ENCODE assay signal across 22 cellular contexts in genomic region chr15:76078285-76078863, GRCh38. TPM values are rescaled to one million over a fixed set of nuclear protein-coding genes. Genes with fewer than 3 reads are reported as not detected.
"Had no signal": no experiment of that assay in that cellular context is flagged by ENCODE, and none has a peak within 500 bp of the region (broad histone marks: within the 10 kb centered on the region; RNA-seq: fewer than 3 reads in every experiment).

No MANE protein-coding gene starts in this region.

- H3K4me3 Mint-ChIP-seq: activated naive CD4-positive, alpha-beta T cell treated with anti-CD3 and anti-CD28 coated beads, Interleukin-2, amount 50 U/mL, for 24 hours; activated T-cell treated with anti-CD3 and anti-CD28 coated beads, Interleukin-2, amount 50 U/mL, for 24 hours; naive thymus-derived CD8-positive, alpha-beta T cell; stimulated activated naive B cell treated with anti-CD40 and anti-IgM and Interleukin-4, amounts not matched to agents 10 μg/mL and 1 μg/mL and 100 μg/mL, for 72 hours; T-helper 2 cell treated with Interferon-gamma antibody and Interleukin-4, amounts not matched to agents 5 μg/mL and 100 μg/mL, for 36 hours had no signal

- H3K9me3 Mint-ChIP-seq: activated naive CD4-positive, alpha-beta T cell treated with anti-CD3 and anti-CD28 coated beads, Interleukin-2, amount 50 U/mL, for 24 hours; activated T-cell treated with anti-CD3 and anti-CD28 coated beads, Interleukin-2, amount 50 U/mL, for 24 hours; naive thymus-derived CD8-positive, alpha-beta T cell; stimulated activated naive B cell treated with anti-CD40 and anti-IgM and Interleukin-4, amounts not matched to agents 10 μg/mL and 1 μg/mL and 100 μg/mL, for 72 hours; T-helper 2 cell treated with Interferon-gamma antibody and Interleukin-4, amounts not matched to agents 5 μg/mL and 100 μg/mL, for 36 hours had no signal

- H3K4me1 Mint-ChIP-seq: activated naive CD4-positive, alpha-beta T cell treated with anti-CD3 and anti-CD28 coated beads, Interleukin-2, amount 50 U/mL, for 24 hours; naive thymus-derived CD8-positive, alpha-beta T cell; stimulated activated naive B cell treated with anti-CD40 and anti-IgM and Interleukin-4, amounts not matched to agents 10 μg/mL and 1 μg/mL and 100 μg/mL, for 72 hours had no signal

- H3K27me3 ChIP-seq: body of pancreas, esophagus squamous epithelium, right atrium auricular region, tibial nerve, vagina had no signal

- H3K27ac Mint-ChIP-seq: activated naive CD4-positive, alpha-beta T cell treated with anti-CD3 and anti-CD28 coated beads, Interleukin-2, amount 50 U/mL, for 24 hours; activated T-cell treated with anti-CD3 and anti-CD28 coated beads, Interleukin-2, amount 50 U/mL, for 24 hours; stimulated activated naive B cell treated with anti-CD40 and anti-IgM and Interleukin-4, amounts not matched to agents 10 μg/mL and 1 μg/mL and 100 μg/mL, for 72 hours; T-helper 2 cell treated with Interferon-gamma antibody and Interleukin-4, amounts not matched to agents 5 μg/mL and 100 μg/mL, for 36 hours had no signal

- H3K4me3 ChIP-seq: body of pancreas, esophagus squamous epithelium, right atrium auricular region, tibial nerve, vagina had no signal

- H3K36me3 Mint-ChIP-seq: activated naive CD4-positive, alpha-beta T cell treated with anti-CD3 and anti-CD28 coated beads, Interleukin-2, amount 50 U/mL, for 24 hours; naive thymus-derived CD8-positive, alpha-beta T cell; stimulated activated naive B cell treated with anti-CD40 and anti-IgM and Interleukin-4, amounts not matched to agents 10 μg/mL and 1 μg/mL and 100 μg/mL, for 72 hours had no signal

- DNase-seq: activated CD4-positive, CD25-positive, alpha-beta regulatory T cell treated with anti-CD3 and anti-CD28 coated beads, Interleukin-2, amount 50 U/mL, for 72 hours; activated effector memory CD4-positive, alpha-beta T cell treated with Interleukin-2 at 50 U/mL for 16 hours; activated T-cell treated with anti-CD3 and anti-CD28 coated beads, Interleukin-2, amount 50 U/mL, for 24 hours; amygdala; body of pancreas; caudate nucleus; esophagus squamous epithelium; glutamatergic neuron; hypothalamus; mesenchymal stem cell; naive thymus-derived CD8-positive, alpha-beta T cell; posterior cingulate gyrus; stimulated activated CD4-positive, alpha-beta T cell treated with anti-CD3 and anti-CD28 coated beads, Interleukin-2, amount 100 ng/mL, for 48 hours; stimulated activated naive B cell treated with anti-CD40 and anti-IgM and Interleukin-4, amounts not matched to agents 10 μg/mL and 1 μg/mL and 100 μg/mL, for 72 hours; substantia nigra had no signal

- ATAC-seq: body of pancreas; naive thymus-derived CD8-positive, alpha-beta T cell; stimulated activated naive B cell treated with anti-CD40 and anti-IgM and Interleukin-4, amounts not matched to agents 10 μg/mL and 1 μg/mL and 100 μg/mL, for 72 hours had no signal

- H3K36me3 ChIP-seq: esophagus squamous epithelium, right atrium auricular region, tibial nerve, vagina had no signal

- H3K27ac ChIP-seq: body of pancreas, esophagus squamous epithelium, right atrium auricular region, tibial nerve, vagina had no signal

- H3K4me1 ChIP-seq: body of pancreas, esophagus squamous epithelium, right atrium auricular region, tibial nerve, vagina had no signal

- H3K9me3 ChIP-seq: body of pancreas, esophagus squamous epithelium, right atrium auricular region, tibial nerve, vagina had no signal

- FAIRE-seq: colon had no signal

RNA-seq across cellular contexts. Expression of gene TMEM266, which starts 18.6 kb away (rescaled TPM):
- total RNA-seq: naive thymus-derived CD8-positive, alpha-beta T cell; skeletal muscle tissue; vagina had no signal
- polyA plus RNA-seq: naive thymus-derived CD8-positive, alpha-beta T cell had no signal
